ENCODE assay signal across 18 cellular contexts in the genomic region with DNA sequence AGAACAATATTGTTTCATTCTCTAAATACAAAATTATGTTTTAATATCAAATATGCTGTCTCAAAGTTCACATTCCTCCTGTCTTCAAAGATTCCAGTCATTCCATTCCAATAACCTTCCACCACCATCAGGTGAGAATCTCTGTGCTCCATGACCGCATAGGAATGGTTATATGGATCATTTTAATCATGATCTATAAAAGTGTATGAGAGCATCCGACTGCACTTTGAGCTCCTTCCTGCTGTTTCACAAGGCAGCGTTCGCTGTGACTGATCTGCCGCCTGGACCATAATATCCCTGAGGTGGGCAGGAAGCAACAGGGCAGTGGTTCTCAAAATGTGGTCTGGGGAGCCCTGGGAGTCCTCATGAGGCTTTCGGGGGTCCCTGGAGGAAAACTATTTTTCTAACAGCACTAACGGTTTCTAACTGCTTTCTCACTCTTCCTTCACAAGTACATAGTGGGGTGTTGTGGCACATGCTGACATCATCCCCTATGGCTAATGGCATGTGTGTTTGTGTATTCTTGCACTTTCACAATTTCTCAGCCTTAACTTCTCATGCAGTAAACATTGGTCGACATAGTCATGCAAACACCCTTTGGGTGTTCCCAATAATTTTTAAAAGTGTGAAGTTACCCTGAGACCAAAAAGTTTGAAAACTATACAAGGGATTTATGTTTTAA.
DNase-seq lines count a peak whose midpoint lies in the region; TF ChIP-seq lines count a peak whose summit lies in the region.
"Had no signal": no experiment of that assay in that cellular context is flagged by ENCODE, and none has a peak within 500 bp of the region (broad histone marks: within the 10 kb centered on the region; RNA-seq: fewer than 3 reads in every experiment).

No MANE protein-coding gene starts in this region.

- 72% methylated on average over 8 of the region's 8 CpGs for WGBS in hepatocyte (ENCODE audit: low lambda C conversion rate, missing lambda C conversion rate)

- peak; percentile 40 for DNase-seq in EL
- peak; percentile 47 for DNase-seq in M059J (ENCODE audit: low read depth)
- DNase-seq in hepatocyte (ENCODE audit: low spot score), result no peak
- DNase-seq in GM03348 (ENCODE audit: low spot score), result no peak
- DNase-seq in AG08395 (ENCODE audit: low spot score), result no peak
- no peak for DNase-seq in HAP-1 (ENCODE audit: low spot score in 2 of 2)
- no peak for DNase-seq in middle frontal gyrus (ENCODE audit: extremely low spot score, low spot score)
- DNase-seq: CD8-positive, alpha-beta memory T cell; DMS79 treated with DMSO at 0.1 percent for 48 hours; H7; NCI-H1048; NCI-H1436 treated with DMSO at 0.1 percent for 48 hours; NCI-H2029 treated with DMSO at 0.1 percent for 48 hours; NCI-H510A; NCI-H774; PC-9 had no signal

- H3K27me3 ChIP-seq in hepatocyte (peaks cover 14% of the 10 kb centered on the region), HAP-1 (ENCODE audit: low read depth) (no peaks in the 10 kb centered on the region)

- no peak for TF ChIP-seq CTCF in hepatocyte (IDR thresholded peaks at IDR 0.05; ENCODE audit: poor library complexity)

- H2AFZ ChIP-seq in hepatocyte, result no peak overlapping the region
- H2AFZ ChIP-seq: PC-9 had no signal

- H3K4me3 ChIP-seq in hepatocyte (no peak overlapping the region), HAP-1 (no peak overlapping the region)
- H3K4me3 ChIP-seq: PC-9, SK-N-MC had no signal

- H3K4me2 ChIP-seq in hepatocyte, result no peak overlapping the region
- H3K4me2 ChIP-seq: KMS-11, PC-9 had no signal

- in situ Hi-C loops in HAP-1 (cut with MboI; ENCODE audit: low sequenced_read_pairs), result no loop called here

- no peaks in the 10 kb centered on the region for H3K79me2 ChIP-seq in hepatocyte

- no peaks in the 10 kb centered on the region for H4K20me1 ChIP-seq in hepatocyte (ENCODE audit: insufficient read depth, poor library complexity, severe bottlenecking)

- H3K9me2 ChIP-seq in hepatocyte (replicated peaks; ENCODE audit: insufficient read depth), result no peaks in the 10 kb centered on the region

- H3K36me3 ChIP-seq in hepatocyte (replicated peaks; ENCODE audit: insufficient read depth, low read depth) (no peaks in the 10 kb centered on the region), HAP-1 (replicated peaks) (no peaks in the 10 kb centered on the region)

- H3K4me1 ChIP-seq in hepatocyte (ENCODE audit: insufficient read depth) (peaks cover 4% of the 10 kb centered on the region), HAP-1 (no peaks in the 10 kb centered on the region)

- H3K27ac ChIP-seq in hepatocyte, result peak overlapping the region; percentile 44
- H3K27ac ChIP-seq: KMS-11, PC-9, SK-N-MC had no signal

- H3K9me3 ChIP-seq in hepatocyte (ENCODE audit: low read depth), result no peaks in the 10 kb centered on the region
- no peaks in the 10 kb centered on the region for H3K9me3 ChIP-seq in HAP-1

Comparison
In these comparisons a context has a peak if more than half of its experiments do, and no peak if none do; other contexts are left out.
1. DNase-seq: peak in EL (single experiment) and M059J (single experiment); none in hepatocyte (single experiment), GM03348 (single experiment), AG08395 (single experiment), HAP-1 (0 of 2) and middle frontal gyrus (single experiment).